ENCODE assay signal across 25 cellular contexts in the genomic region with DNA sequence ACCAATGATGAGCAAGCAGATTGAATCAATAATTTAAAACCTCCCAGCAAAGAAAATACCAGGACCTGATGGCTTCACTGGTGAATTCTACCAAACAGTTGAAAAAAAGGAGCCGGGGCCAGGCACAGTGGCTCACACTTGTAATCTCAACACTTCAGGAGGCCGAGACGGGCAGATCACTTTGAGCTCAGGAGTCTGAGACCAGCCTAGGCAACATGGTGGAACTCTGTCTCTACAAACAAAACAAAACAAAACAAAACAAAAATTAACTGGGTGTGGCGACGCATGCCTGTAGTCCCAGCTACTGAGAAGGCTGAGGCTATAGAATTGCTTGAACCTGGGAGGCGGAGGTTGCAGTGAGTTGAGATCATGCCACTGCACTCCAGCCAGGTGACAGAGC. TPM values are rescaled to one million over a fixed set of nuclear protein-coding genes. Genes with fewer than 3 reads are reported as not detected.
"Had no signal": no experiment of that assay in that cellular context is flagged by ENCODE, and none has a peak within 500 bp of the region (broad histone marks: within the 10 kb centered on the region; RNA-seq: fewer than 3 reads in every experiment).

No MANE protein-coding gene starts in this region.

- H3K9me3 ChIP-seq: colonic mucosa, esophagus squamous epithelium, heart right ventricle, lower lobe of right lung, mucosa of descending colon, neutrophil, pancreas, thoracic aorta, tibial nerve, vagina had no signal

- H3K4me1 ChIP-seq: colonic mucosa, esophagus squamous epithelium, heart right ventricle, lower lobe of right lung, pancreas, tibial nerve, vagina had no signal

- H3K27me3 ChIP-seq: colonic mucosa, pancreas, vagina had no signal

- H3K27ac ChIP-seq: colonic mucosa, esophagus squamous epithelium, heart right ventricle, lower lobe of right lung, neutrophil, pancreas, thoracic aorta, tibial nerve, vagina had no signal

- DNase-seq: colonic mucosa; dermis blood vessel endothelial cell; effector memory CD8-positive, alpha-beta T cell; erythroblast; esophagus squamous epithelium; foreskin melanocyte; glutamatergic neuron; heart right ventricle; hippocampal formation; kidney glomerular epithelial cell; left colon; left ventricle myocardium superior; lower lobe of right lung; mucosa of descending colon; naive B cell; retina; small intestine; stimulated activated CD4-positive, alpha-beta T cell treated with anti-CD3 and anti-CD28 coated beads, Interleukin-15, amount 100 ng/mL, for 24 hours; stimulated activated CD4-positive, alpha-beta T cell treated with anti-CD3 and anti-CD28 coated beads, Interleukin-2, amount 100 ng/mL, for 48 hours; stimulated activated naive B cell treated with anti-CD40 and anti-IgM and Interleukin-4, amounts not matched to agents 10 μg/mL and 1 μg/mL and 100 μg/mL, for 72 hours had no signal

- H3K36me3 ChIP-seq: colonic mucosa, esophagus squamous epithelium, heart right ventricle, lower lobe of right lung, neutrophil, pancreas, thoracic aorta, tibial nerve, vagina had no signal

- H3K4me3 ChIP-seq: colonic mucosa, esophagus squamous epithelium, heart right ventricle, lower lobe of right lung, mucosa of descending colon, pancreas, thoracic aorta, tibial nerve, vagina had no signal

RNA-seq across cellular contexts. Expression of a gene that starts 27.6 kb away (rescaled TPM):
- polyA plus RNA-seq: heart right ventricle, pancreas had no signal
